ENCODE assay signal across 5 cellular contexts in the genomic region with DNA sequence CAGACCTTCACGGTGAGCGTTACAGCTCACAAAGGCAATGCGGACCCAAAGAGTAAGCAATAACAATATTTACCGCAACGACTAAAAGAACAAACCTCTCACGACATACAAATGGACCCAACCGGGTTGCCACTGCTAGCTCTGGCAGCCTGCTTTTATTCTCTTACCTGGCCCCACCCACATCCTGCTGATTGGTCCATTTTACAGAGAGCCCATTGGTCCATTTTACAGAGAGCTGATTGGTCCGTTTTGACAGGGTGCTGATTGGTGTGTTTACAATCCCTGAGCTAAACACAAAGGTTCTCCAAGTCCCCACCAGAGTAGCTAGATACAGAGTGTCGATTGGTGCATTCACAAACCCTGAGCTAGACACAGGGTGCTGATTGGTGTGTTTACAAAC. TPM values are rescaled to one million over a fixed set of nuclear protein-coding genes. Genes with fewer than 3 reads are reported as not detected.
"Had no signal": no experiment of that assay in that cellular context is flagged by ENCODE, and none has a peak within 500 bp of the region (broad histone marks: within the 10 kb centered on the region; RNA-seq: fewer than 3 reads in every experiment).

No MANE protein-coding gene starts in this region.

RNA-seq across cellular contexts. Expression of a gene that starts 27.8 kb away (rescaled TPM):
- total RNA-seq: GM23248, H9, HFFc6, HT1080, IMR-90 had no signal
- polyA plus RNA-seq: GM23248, IMR-90 had no signal
